8 cellular contexts compared by ENCODE assay signal in the genomic region with DNA sequence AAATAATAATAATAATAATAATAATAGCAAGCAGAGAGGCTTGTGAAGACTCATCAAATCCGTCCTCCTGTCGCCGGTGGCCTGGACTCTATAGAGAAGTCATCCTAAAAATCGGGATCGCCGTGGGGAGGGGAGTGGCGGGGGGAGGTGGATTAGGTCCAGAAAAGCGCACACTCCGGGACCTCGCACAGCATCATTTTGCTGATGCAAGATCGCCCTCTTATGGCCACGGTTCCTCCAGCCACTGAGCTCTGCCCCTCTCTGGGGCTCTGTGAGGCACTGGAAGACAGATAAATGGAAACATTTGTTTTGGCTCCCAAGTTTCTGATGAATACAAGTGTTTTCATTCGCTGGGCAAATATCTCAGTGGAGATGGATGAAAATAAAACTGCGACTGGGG.
DNase-seq lines count a peak whose midpoint lies in the region; ATAC-seq and TF ChIP-seq lines count a peak whose summit lies in the region.
"Had no signal": no experiment of that assay in that cellular context is flagged by ENCODE, and none has a peak within 500 bp of the region (broad histone marks: within the 10 kb centered on the region; RNA-seq: fewer than 3 reads in every experiment).

No MANE protein-coding gene starts in this region.

- H3K9me3 ChIP-seq in IMR-90 (ENCODE audit: control insufficient read depth, insufficient read depth, low read length) (no peaks in the 10 kb centered on the region), fibroblast of lung (ENCODE audit: control insufficient read depth, insufficient read depth, low read depth, low read length) (no peaks in the 10 kb centered on the region)

- peak; percentile 52 for DNase-seq in EH (ENCODE audit: low read depth)
- DNase-seq in IMR-90 = peak; percentile 41
- peak; percentile 31 to 56 for DNase-seq in fibroblast of lung (ENCODE audit: low read depth in 2 of 2)
- peak; percentile 24 for DNase-seq in occipital lobe (lab: John Stamatoyannopoulos, UW)
- no peak for DNase-seq in putamen (ENCODE audit: low spot score)
- DNase-seq: activated B cell treated with CpG ODN at 0.5 μM for 24 hours had no signal

- no peak overlapping the region for H3K14ac ChIP-seq in IMR-90 (replicated peaks; ENCODE audit: low read depth, low read length)

- WGBS in IMR-90 (ENCODE audit: extremely low coverage in 2 of 2, insufficient read length in 1 of 2), 2 experiments = 0% methylated on average over 2 of the region's 14 CpGs; no CpG with 5 or more reads in 1 of the 2 experiments

- H4K91ac ChIP-seq in IMR-90 (ENCODE audit: insufficient read depth, low read depth, low read length) = no peak overlapping the region

- H3K27me3 ChIP-seq in IMR-90 (ENCODE audit: control insufficient read depth, insufficient read depth, low read length) (peaks cover 10% of the 10 kb centered on the region), fibroblast of lung (ENCODE audit: control insufficient read depth, insufficient read depth, low read length) (no peaks in the 10 kb centered on the region)

- H4K8ac ChIP-seq in IMR-90 (ENCODE audit: low read depth in 2 of 2, low read length in 2 of 2) = no peak overlapping the region

- H2BK20ac ChIP-seq in IMR-90 (ENCODE audit: low read depth, low read length) = no peak overlapping the region

- no peak overlapping the region for H3K56ac ChIP-seq in IMR-90 (ENCODE audit: extremely low read depth, insufficient read depth, low read length)

- H2BK5ac ChIP-seq in IMR-90 (ENCODE audit: low read depth, low read length, poor library complexity, severe bottlenecking) = no peak overlapping the region

- H3K27ac ChIP-seq in IMR-90 (ENCODE audit: insufficient read depth, low read length) (no peak overlapping the region), fibroblast of lung (ENCODE audit: insufficient read depth, low read length) (no peak overlapping the region)

- TF ChIP-seq RAD21 in IMR-90 (IDR thresholded peaks at IDR 0.05; ENCODE audit: low read length) = peak; percentile 76

- H3K36me3 ChIP-seq in IMR-90 (ENCODE audit: control insufficient read depth, insufficient read depth, low read length) (no peaks in the 10 kb centered on the region), fibroblast of lung (ENCODE audit: control insufficient read depth, insufficient read depth, low read length) (no peaks in the 10 kb centered on the region)

- no peak overlapping the region for H3K4me2 ChIP-seq in IMR-90 (ENCODE audit: low read depth, low read length)
- no peak overlapping the region for H3K4me2 ChIP-seq in fibroblast of lung (ENCODE audit: extremely low read depth, insufficient read depth, low read length)

- ATAC-seq in IMR-90 (ENCODE audit: low read depth) (peak; percentile 92), SK-N-SH treated with all-trans-retinoic acid at 6 μM for 48 hours (peak; percentile 68; the same call in 2 of the 3 replicates), HG02571 (IDR thresholded peaks at IDR 0.05; ENCODE audit: unreplicated experiment) (no peak)

- H3K4ac ChIP-seq in IMR-90 (ENCODE audit: low read depth, low read length) = no peak overlapping the region

- POLR2A ChIA-PET in IMR-90 (lab: Charles Lee; ENCODE audit: unreplicated experiment) = no interaction called here

- H2AFZ ChIP-seq in IMR-90 (replicated peaks; ENCODE audit: low read length, poor library complexity) (no peak overlapping the region), fibroblast of lung (ENCODE audit: low read length) (no peak overlapping the region)

- no peaks in the 10 kb centered on the region for H3K79me2 ChIP-seq in fibroblast of lung (ENCODE audit: control insufficient read depth, insufficient read depth, low read length)

- H3K4me3 ChIP-seq in IMR-90 (ENCODE audit: insufficient read depth, low read depth, low read length) (no peak overlapping the region), fibroblast of lung (replicated peaks in 1 of 4; ENCODE audit: control extremely low read depth in 1 of 4, insufficient read depth in 1 of 4, low read depth in 3 of 4, low read length in 4 of 4) (no peak overlapping the region)

- no peak overlapping the region for H3K23ac ChIP-seq in IMR-90 (ENCODE audit: low read depth, low read length)

- H3K79me1 ChIP-seq in IMR-90 (ENCODE audit: low read depth in 1 of 2, low read length in 2 of 2) = no peaks in the 10 kb centered on the region

- peak; percentile 72 for TF ChIP-seq CTCF in IMR-90 (conservative IDR thresholded peaks at IDR 0.05; ENCODE audit: low read depth, low read length)
- peak; percentile 63 to 77 for TF ChIP-seq CTCF in fibroblast of lung (conservative IDR thresholded peaks at IDR 0.05 in 1 of 2, IDR thresholded peaks at IDR 0.05 in 1 of 2; ENCODE audit: low read depth in 1 of 2, low read length in 2 of 2)

- in situ Hi-C loops in IMR-90 (cut with MboI; ENCODE audit: low sequenced_read_pairs) = loop anchor here (25.0 kb wide), 1 partner anchor 599 kb away; no protein-coding TSS in a partner anchor

- H3K9ac ChIP-seq in IMR-90 (ENCODE audit: low read depth, low read length) (no peak overlapping the region), fibroblast of lung (ENCODE audit: insufficient read depth, low read length) (no peak overlapping the region)

- no peak overlapping the region for H4K5ac ChIP-seq in IMR-90 (ENCODE audit: low read depth, low read length)

- no peak overlapping the region for H2AK9ac ChIP-seq in IMR-90 (replicated peaks; ENCODE audit: low read depth, low read length, poor library complexity)

- no peaks in the 10 kb centered on the region for H3K9me1 ChIP-seq in IMR-90 (ENCODE audit: insufficient read depth, low read length)

- TF ChIP-seq POLR2A in IMR-90 (IDR thresholded peaks at IDR 0.05; ENCODE audit: low read depth, low read length) = no peak

- H2BK15ac ChIP-seq in IMR-90 (ENCODE audit: low read depth, low read length) = no peak overlapping the region

- intact Hi-C loops in IMR-90 (cut with micrococcal nuclease) = loop anchor here (1.0 to 10.0 kb wide), 5 partner anchors 273 to 875 kb away; a partner anchor contains a TSS

- CTCF ChIA-PET in IMR-90 (lab: Yijun Ruan, JAX) = interaction anchor here (0.6 to 0.8 kb wide), 3 partner anchors 33 to 601 kb away, joined by 3 to 7 read pairs (median 4); no protein-coding TSS in a partner anchor

- H2BK120ac ChIP-seq in IMR-90 (ENCODE audit: low read depth, low read length) = no peak overlapping the region

- no TSS peak for BruUV-seq in IMR-90 (replicated peaks; lab: Mats Ljungman, UMichigan)

- dilution Hi-C loops in IMR-90 (cut with HindIII; ENCODE audit: low sequenced_read_pairs, unreplicated experiment) = no loop called here

- H2AK5ac ChIP-seq in IMR-90 (ENCODE audit: low read depth, low read length) = no peak overlapping the region

- H3K4me1 ChIP-seq in IMR-90 (ENCODE audit: control insufficient read depth, insufficient read depth, low read length) (no peaks in the 10 kb centered on the region), fibroblast of lung (ENCODE audit: control insufficient read depth, extremely low read depth, insufficient read depth, low read length) (no peaks in the 10 kb centered on the region)

- no peak overlapping the region for H3K18ac ChIP-seq in IMR-90 (ENCODE audit: low read depth, low read length)

- no peaks in the 10 kb centered on the region for H4K20me1 ChIP-seq in IMR-90 (ENCODE audit: insufficient read depth, low read length)
- H4K20me1 ChIP-seq in fibroblast of lung (ENCODE audit: control insufficient read depth, extremely low read depth, insufficient read depth, low read length) = no peaks in the 10 kb centered on the region

TF ChIP-seq in IMR-90, 13 proteins besides CTCF, POLR2A, EP300 and RAD21:
- TF ChIP-seq BHLHE40 (IDR thresholded peaks at IDR 0.05; ENCODE audit: low read depth, low read length) (no peak), SMC3 (IDR thresholded peaks at IDR 0.05; ENCODE audit: low read depth, low read length) (peak; percentile 58)

TF ChIP-seq in SK-N-SH treated with all-trans-retinoic acid at 6 μM for 48 hours, 23 proteins besides CTCF, POLR2A, EP300 and RAD21:
- TF ChIP-seq TCF4 (CRISPR knock-in tag; IDR thresholded peaks at IDR 0.05; ENCODE audit: borderline replicate concordance) = no peak
- TF ChIP-seq CSDC2 (CRISPR knock-in tag; IDR thresholded peaks at IDR 0.05) = no peak
- no peak for TF ChIP-seq ARNTL (CRISPR knock-in tag; IDR thresholded peaks at IDR 0.05; ENCODE audit: borderline replicate concordance, low read depth)
- TF ChIP-seq OSR1 (CRISPR knock-in tag; IDR thresholded peaks at IDR 0.05) = no peak
- TF ChIP-seq, protein P1, sequence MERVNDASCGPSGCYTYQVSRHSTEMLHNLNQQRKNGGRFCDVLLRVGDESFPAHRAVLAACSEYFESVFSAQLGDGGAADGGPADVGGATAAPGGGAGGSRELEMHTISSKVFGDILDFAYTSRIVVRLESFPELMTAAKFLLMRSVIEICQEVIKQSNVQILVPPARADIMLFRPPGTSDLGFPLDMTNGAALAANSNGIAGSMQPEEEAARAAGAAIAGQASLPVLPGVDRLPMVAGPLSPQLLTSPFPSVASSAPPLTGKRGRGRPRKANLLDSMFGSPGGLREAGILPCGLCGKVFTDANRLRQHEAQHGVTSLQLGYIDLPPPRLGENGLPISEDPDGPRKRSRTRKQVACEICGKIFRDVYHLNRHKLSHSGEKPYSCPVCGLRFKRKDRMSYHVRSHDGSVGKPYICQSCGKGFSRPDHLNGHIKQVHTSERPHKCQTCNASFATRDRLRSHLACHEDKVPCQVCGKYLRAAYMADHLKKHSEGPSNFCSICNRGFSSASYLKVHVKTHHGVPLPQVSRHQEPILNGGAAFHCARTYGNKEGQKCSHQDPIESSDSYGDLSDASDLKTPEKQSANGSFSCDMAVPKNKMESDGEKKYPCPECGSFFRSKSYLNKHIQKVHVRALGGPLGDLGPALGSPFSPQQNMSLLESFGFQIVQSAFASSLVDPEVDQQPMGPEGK (CRISPR knock-in tag; IDR thresholded peaks at IDR 0.05; ENCODE audit: borderline replicate concordance) = no peak
- TF ChIP-seq PPARA (CRISPR knock-in tag; IDR thresholded peaks at IDR 0.05; ENCODE audit: borderline replicate concordance) = no peak
- TF ChIP-seq, protein P2, sequence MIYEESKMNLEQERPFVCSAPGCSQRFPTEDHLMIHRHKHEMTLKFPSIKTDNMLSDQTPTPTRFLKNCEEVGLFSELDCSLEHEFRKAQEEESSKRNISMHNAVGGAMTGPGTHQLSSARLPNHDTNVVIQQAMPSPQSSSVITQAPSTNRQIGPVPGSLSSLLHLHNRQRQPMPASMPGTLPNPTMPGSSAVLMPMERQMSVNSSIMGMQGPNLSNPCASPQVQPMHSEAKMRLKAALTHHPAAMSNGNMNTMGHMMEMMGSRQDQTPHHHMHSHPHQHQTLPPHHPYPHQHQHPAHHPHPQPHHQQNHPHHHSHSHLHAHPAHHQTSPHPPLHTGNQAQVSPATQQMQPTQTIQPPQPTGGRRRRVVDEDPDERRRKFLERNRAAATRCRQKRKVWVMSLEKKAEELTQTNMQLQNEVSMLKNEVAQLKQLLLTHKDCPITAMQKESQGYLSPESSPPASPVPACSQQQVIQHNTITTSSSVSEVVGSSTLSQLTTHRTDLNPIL (CRISPR knock-in tag; IDR thresholded peaks at IDR 0.05; ENCODE audit: low read depth) = no peak
- no peak for TF ChIP-seq ZNF70 (CRISPR knock-in tag; IDR thresholded peaks at IDR 0.05)
- no peak for TF ChIP-seq RARB (CRISPR knock-in tag; IDR thresholded peaks at IDR 0.05)
- TF ChIP-seq ISL1 (CRISPR knock-in tag; IDR thresholded peaks at IDR 0.05) = no peak
